Comparison of ENCODE assay signal across 1 cellular context in genomic region chr15:34621675-34622074, GRCh38.
TF ChIP-seq lines count a peak whose summit lies in the region.

No MANE protein-coding gene starts in this region.

TF ChIP-seq in WTC11, 78 proteins besides CTCF, POLR2A, EP300 and RAD21 (continued from another document):
- no peak for TF ChIP-seq USF1 (CRISPR knock-in tag; IDR thresholded peaks at IDR 0.05)
